Comparison of ENCODE assay signal across 27 cellular contexts in the genomic region with DNA sequence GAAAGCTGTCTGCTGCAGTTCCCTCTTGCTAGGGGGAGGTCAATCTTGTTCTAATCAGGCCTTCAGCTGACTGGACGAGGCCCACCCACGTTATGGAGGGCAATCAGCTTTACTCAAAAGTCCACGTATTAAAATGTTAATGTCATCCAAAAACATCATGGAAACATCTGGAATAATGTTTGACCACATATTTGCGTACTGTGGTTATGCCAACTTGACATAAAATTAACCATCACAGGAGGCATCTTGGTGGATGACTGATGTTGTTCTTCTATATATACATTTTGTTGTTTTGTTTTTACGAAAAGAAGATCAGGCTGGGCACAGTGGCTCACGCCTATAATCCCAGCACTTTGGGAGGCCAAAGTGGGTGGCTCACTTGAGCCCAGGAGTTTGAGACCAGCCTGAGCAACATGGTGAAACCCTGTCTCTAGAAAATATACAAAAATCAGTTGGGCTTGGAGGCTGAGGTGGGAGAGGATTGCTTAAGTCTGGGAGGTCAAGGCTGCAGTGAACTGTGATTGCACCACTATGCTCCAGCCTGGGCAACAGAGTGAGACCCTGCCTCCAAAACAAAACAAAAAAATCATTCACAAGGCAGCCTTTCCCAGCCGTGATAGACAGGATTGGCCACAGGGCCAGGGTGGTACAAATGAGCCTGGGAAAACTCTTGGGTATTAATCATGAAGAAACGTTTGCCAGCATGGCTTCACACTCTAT.
"Had no signal": no experiment of that assay in that cellular context is flagged by ENCODE, and none has a peak within 500 bp of the region (broad histone marks: within the 10 kb centered on the region; RNA-seq: fewer than 3 reads in every experiment).

No MANE protein-coding gene starts in this region.

- FAIRE-seq: kidney, pancreas had no signal

- H3K27ac ChIP-seq: left ventricle myocardium inferior, pancreas, prostate gland, right atrium auricular region, skin epidermis, testis, tibial artery, uterus had no signal

- H3K4me1 Mint-ChIP-seq: mesothelial cell of epicardium had no signal

- H3K9me3 ChIP-seq: pancreas, prostate gland, testis had no signal

- H3K9me3 Mint-ChIP-seq: natural killer cell treated with Interleukin-12 subunit alpha and Interleukin-12 subunit beta and Interleukin-15 and Interleukin-18, amount 100 ng/mL, for 72 hours had no signal

- DNase-seq: head of caudate nucleus; hippocampal formation; kidney; left colon; left ventricle myocardium inferior; mesendoderm; naive thymus-derived CD4-positive, alpha-beta T cell; nucleus accumbens; pancreas; posterior cingulate gyrus; stimulated activated CD4-positive, alpha-beta T cell treated with anti-CD3 and anti-CD28 coated beads, Interleukin-12 subunit alpha, Interleukin-12 subunit beta, amount 100 ng/mL, for 4 hours; stimulated activated CD4-positive, alpha-beta T cell treated with anti-CD3 and anti-CD28 coated beads, Interleukin-15, amount 100 ng/mL, for 24 hours; stimulated activated CD4-positive, alpha-beta T cell treated with anti-CD3 and anti-CD28 coated beads, Interleukin-2, amount 100 ng/mL, for 24 hours; stimulated activated CD4-positive, alpha-beta T cell treated with anti-CD3 and anti-CD28 coated beads, Interleukin-4, amount 100 ng/mL, for 1 hour; stimulated activated naive B cell treated with anti-CD40 and anti-IgM and Interleukin-4, amounts not matched to agents 10 μg/mL and 1 μg/mL and 100 μg/mL, for 72 hours; stimulated activated naive CD8-positive, alpha-beta T cell treated with anti-CD3 and anti-CD28 coated beads, Interleukin-15, Interleukin-2, amounts not matched to agents 100 U/mL and 50 U/mL, for 24 hours; stomach; testis; tibial artery; uterus had no signal

- H3K27me3 ChIP-seq: pancreas, right atrium auricular region, stomach, testis, tibial artery, uterus had no signal

- ATAC-seq: left colon; naive thymus-derived CD4-positive, alpha-beta T cell; natural killer cell treated with Interleukin-12 subunit alpha and Interleukin-12 subunit beta and Interleukin-15 and Interleukin-18, amount 100 ng/mL, for 72 hours; pancreas; sciatic nerve; stimulated activated naive B cell treated with anti-CD40 and anti-IgM and Interleukin-4, amounts not matched to agents 10 μg/mL and 1 μg/mL and 100 μg/mL, for 72 hours; stimulated activated naive CD8-positive, alpha-beta T cell treated with anti-CD3 and anti-CD28 coated beads, Interleukin-15, Interleukin-2, amounts not matched to agents 100 U/mL and 50 U/mL, for 24 hours had no signal

- H3K4me3 Mint-ChIP-seq: mesothelial cell of epicardium; natural killer cell treated with Interleukin-12 subunit alpha and Interleukin-12 subunit beta and Interleukin-15 and Interleukin-18, amount 100 ng/mL, for 72 hours; stimulated activated naive B cell treated with anti-CD40 and anti-IgM and Interleukin-4, amounts not matched to agents 10 μg/mL and 1 μg/mL and 100 μg/mL, for 72 hours had no signal

- H3K36me3 ChIP-seq: left ventricle myocardium inferior, pancreas, prostate gland, right atrium auricular region, stomach, uterus had no signal

- H3K4me3 ChIP-seq: left ventricle myocardium inferior, lung, pancreas, prostate gland, right atrium auricular region, skin epidermis, stomach, testis, tibial artery, uterus had no signal

- H3K4me1 ChIP-seq: prostate gland, uterus had no signal

- H3K27ac Mint-ChIP-seq: mesothelial cell of epicardium; natural killer cell treated with Interleukin-12 subunit alpha and Interleukin-12 subunit beta and Interleukin-15 and Interleukin-18, amount 100 ng/mL, for 72 hours had no signal

- H3K36me3 Mint-ChIP-seq: natural killer cell treated with Interleukin-12 subunit alpha and Interleukin-12 subunit beta and Interleukin-15 and Interleukin-18, amount 100 ng/mL, for 72 hours had no signal

- H3K27me3 Mint-ChIP-seq: natural killer cell treated with Interleukin-12 subunit alpha and Interleukin-12 subunit beta and Interleukin-15 and Interleukin-18, amount 100 ng/mL, for 72 hours had no signal
